In genomic region chr12:124921200-124922008, GRCh38 we compare ENCODE assay signal across 1 cellular context.
TF ChIP-seq lines count a peak whose summit lies in the region.

No MANE protein-coding gene starts in this region.

TF ChIP-seq in HepG2, 621 proteins besides CTCF, POLR2A, EP300 and RAD21 (continued from another document and continues in another):
- TF ChIP-seq ZNF646 (CRISPR knock-in tag; IDR thresholded peaks at IDR 0.05), result peak; percentile 52; the same call in 1 of the 2 replicates
- TF ChIP-seq MIER3 (CRISPR knock-in tag; IDR thresholded peaks at IDR 0.05; ENCODE audit: borderline replicate concordance), result peak; percentile 15; the same call in 1 of the 2 replicates
- no peak for TF ChIP-seq POGZ (CRISPR knock-in tag; IDR thresholded peaks at IDR 0.05)
- TF ChIP-seq ZNF124 (CRISPR knock-in tag; IDR thresholded peaks at IDR 0.05), result 0 out of 2 replicates have a peak, but pooled peaks have one; percentile 34
- no peak for TF ChIP-seq MED13 (CRISPR knock-in tag; IDR thresholded peaks at IDR 0.05)
- TF ChIP-seq NCOA2 (CRISPR knock-in tag; IDR thresholded peaks at IDR 0.05), result peak; percentile 21; the same call in 1 of the 2 replicates
- TF ChIP-seq RERE (CRISPR knock-in tag; IDR thresholded peaks at IDR 0.05; ENCODE audit: low read depth), result no peak
- no peak for TF ChIP-seq ZFP36 (IDR thresholded peaks at IDR 0.05; ENCODE audit: borderline replicate concordance, low read depth, low read length, partially characterized antibody)
- TF ChIP-seq SNAPC4 (CRISPR knock-in tag; IDR thresholded peaks at IDR 0.05), result peak; percentile 93
- TF ChIP-seq TRIM24 (CRISPR knock-in tag; IDR thresholded peaks at IDR 0.05), result no peak
- 0 out of 2 replicates have a peak, but pooled peaks have one; percentile 22 for TF ChIP-seq SP5 (CRISPR knock-in tag; IDR thresholded peaks at IDR 0.05; ENCODE audit: borderline replicate concordance, low read depth)
- TF ChIP-seq ZNF512B (CRISPR knock-in tag; IDR thresholded peaks at IDR 0.05; ENCODE audit: borderline replicate concordance), result no peak
- TF ChIP-seq ZNF691 (CRISPR knock-in tag; IDR thresholded peaks at IDR 0.05; ENCODE audit: borderline replicate concordance, low read depth), result peak; percentile 53; the same call in 1 of the 2 replicates
- no peak for TF ChIP-seq FOXA1 (IDR thresholded peaks at IDR 0.05)
- TF ChIP-seq FOXA1 (CRISPR knock-in tag; IDR thresholded peaks at IDR 0.05), result peak; percentile 48; the same call in 1 of the 2 replicates
- TF ChIP-seq NONO (IDR thresholded peaks at IDR 0.05), result no peak
- peak; percentile 46 for TF ChIP-seq NONO (CRISPR knock-in tag; conservative IDR thresholded peaks at IDR 0.05)
- TF ChIP-seq GMEB2 (CRISPR knock-in tag; IDR thresholded peaks at IDR 0.05; ENCODE audit: low read depth), result no peak
- no peak for TF ChIP-seq HNRNPUL1 (IDR thresholded peaks at IDR 0.05; ENCODE audit: low read depth, low read length)
- peak; percentile 42; the same call in 1 of the 2 replicates for TF ChIP-seq ZMYM2 (CRISPR knock-in tag; IDR thresholded peaks at IDR 0.05)
- no peak for TF ChIP-seq HMG20B (CRISPR knock-in tag; conservative IDR thresholded peaks at IDR 0.05)
- TF ChIP-seq TCF12 (IDR thresholded peaks at IDR 0.05), result no peak
- no peak for TF ChIP-seq TCF12 (CRISPR knock-in tag; IDR thresholded peaks at IDR 0.05)
- no peak for TF ChIP-seq NFRKB (IDR thresholded peaks at IDR 0.05)
- peak; percentile 63 for TF ChIP-seq ZGPAT (CRISPR knock-in tag; IDR thresholded peaks at IDR 0.05)
- TF ChIP-seq ZNF784 (CRISPR knock-in tag; IDR thresholded peaks at IDR 0.05; ENCODE audit: borderline replicate concordance), result no peak
- peak; percentile 29 for TF ChIP-seq CBX1 (IDR thresholded peaks at IDR 0.05; ENCODE audit: low read depth)
- peak; percentile 36; the same call in 1 of the 2 replicates for TF ChIP-seq ZNF263 (CRISPR knock-in tag; IDR thresholded peaks at IDR 0.05)
- TF ChIP-seq ZNF121 (CRISPR knock-in tag; IDR thresholded peaks at IDR 0.05), result no peak
- TF ChIP-seq CEBPG (CRISPR knock-in tag; IDR thresholded peaks at IDR 0.05), result 0 out of 2 replicates have a peak, but pooled peaks have one; percentile 30
- no peak for TF ChIP-seq CREB1 (IDR thresholded peaks at IDR 0.05)
- TF ChIP-seq CREB1 (CRISPR knock-in tag; IDR thresholded peaks at IDR 0.05), result peak; percentile 75; the same call in 1 of the 2 replicates
